Comparison of ENCODE assay signal across 1 cellular context in genomic region chr11:118928108-118928869, GRCh38.
TF ChIP-seq lines count a peak whose summit lies in the region.

No MANE protein-coding gene starts in this region.

TF ChIP-seq in GM23338, 12 proteins besides CTCF, POLR2A, EP300 and RAD21:
- TF ChIP-seq EZH2phosphoT487 (IDR thresholded peaks at IDR 0.05; ENCODE audit: unreplicated experiment) (no peak), ETS1 (IDR thresholded peaks at IDR 0.05) (no peak), ZNF114 (CRISPR knock-in tag; IDR thresholded peaks at IDR 0.05) (no peak), STAT1 (IDR thresholded peaks at IDR 0.05; ENCODE audit: unreplicated experiment) (no peak), NANOG (IDR thresholded peaks at IDR 0.05; ENCODE audit: borderline replicate concordance) (no peak), EZH2 (IDR thresholded peaks at IDR 0.05; ENCODE audit: low read depth, unreplicated experiment) (no peak), JUNB (IDR thresholded peaks at IDR 0.05; ENCODE audit: unreplicated experiment) (no peak), ZNF462 (CRISPR knock-in tag; IDR thresholded peaks at IDR 0.05) (no peak), CREB1 (CRISPR knock-in tag; IDR thresholded peaks at IDR 0.05; ENCODE audit: low read depth) (peak; percentile 69), POLR2AphosphoS5 (IDR thresholded peaks at IDR 0.05; ENCODE audit: low read depth) (peak; percentile 29; the same call in 1 of the 2 replicates)
